ENCODE assay signal across 8 cellular contexts in genomic region chr6:148146717-148147116, GRCh38.
DNase-seq lines count a peak whose midpoint lies in the region; ATAC-seq and TF ChIP-seq lines count a peak whose summit lies in the region.

No MANE protein-coding gene starts in this region.

- no peak overlapping the region for H3K4me3 ChIP-seq in HEK293 (ENCODE audit: low read depth, low read length)

- H3K9me3 ChIP-seq in HEK293 (ENCODE audit: control insufficient read depth, insufficient read depth, low read depth, low read length): no peaks in the 10 kb centered on the region

- no peak for TF ChIP-seq CTCF in HEK293 (tag by site-specific recombination; IDR thresholded peaks at IDR 0.05)

- peak overlapping the region; percentile 84 for H3K27ac Mint-ChIP-seq in central memory CD8-positive, alpha-beta T cell (ENCODE audit: low read depth)

- peaks cover 23% of the 10 kb centered on the region for H3K27me3 Mint-ChIP-seq in central memory CD8-positive, alpha-beta T cell

- H3K36me3 ChIP-seq in HEK293 (ENCODE audit: control insufficient read depth in 2 of 2, insufficient read depth in 1 of 2, low read length in 2 of 2): no peaks in the 10 kb centered on the region

- peaks cover 6% of the 10 kb centered on the region for H3K4me1 Mint-ChIP-seq in central memory CD8-positive, alpha-beta T cell

- H3K4me1 ChIP-seq in HEK293 (ENCODE audit: control insufficient read depth, insufficient read depth, low read length): no peaks in the 10 kb centered on the region

- no peak overlapping the region for H3K27ac ChIP-seq in HEK293 (ENCODE audit: extremely low read depth, low read depth, low read length)

- no peak overlapping the region for H3K4me3 Mint-ChIP-seq in central memory CD8-positive, alpha-beta T cell

- CTCF ChIA-PET in HEK293 (lab: Yijun Ruan, JAX): interaction anchor here (0.6 to 3.5 kb wide), 9 partner anchors 16 to 1875 kb away, joined by 3 to 13 read pairs (median 3); no protein-coding TSS in a partner anchor

- intact Hi-C loops in left ventricle myocardium superior (cut with micrococcal nuclease): no loop called here

- no peaks in the 10 kb centered on the region for H3K9me3 Mint-ChIP-seq in central memory CD8-positive, alpha-beta T cell

- no peaks in the 10 kb centered on the region for H3K36me3 Mint-ChIP-seq in central memory CD8-positive, alpha-beta T cell (ENCODE audit: insufficient read depth)

- peak; percentile 58 for ATAC-seq in central memory CD8-positive, alpha-beta T cell (replicated peaks; ENCODE audit: extremely low read depth, poor library complexity, severe bottlenecking)
- no peak for ATAC-seq in left ventricle myocardium superior

- peak in 3 of 4 experiments; percentile 2 to 6 (median 2) for DNase-seq in activated CD4-positive, CD25-positive, alpha-beta regulatory T cell (lab: John Stamatoyannopoulos, UW)
- no peak for DNase-seq in central memory CD8-positive, alpha-beta T cell (ENCODE audit: low spot score in 2 of 2)
- DNase-seq in stimulated activated CD4-positive, alpha-beta T cell treated with anti-CD3 and anti-CD28 coated beads, TNF-alpha, amount 100 ng/mL, for 1 hour (ENCODE audit: low read depth in 3 of 3, low spot score in 1 of 3): peak in 2 of 3 donors; percentile 4 to 13
- DNase-seq in left ventricle myocardium superior (no peak), 8988T (no peak), mucosa of gallbladder (ENCODE audit: low spot score) (no peak), NCI-H2107 treated with DMSO at 0.1 percent for 48 hours (lab: John Stamatoyannopoulos, UW; ENCODE audit: unreplicated experiment) (no peak)

- POLR2A ChIA-PET in HEK293 (lab: Yijun Ruan, JAX): no interaction called here

TF ChIP-seq in HEK293, 187 proteins besides CTCF, POLR2A, EP300 and RAD21:
- TF ChIP-seq AEBP2 (tag by site-specific recombination; IDR thresholded peaks at IDR 0.05; ENCODE audit: borderline replicate concordance) (no peak), SETDB1 (IDR thresholded peaks at IDR 0.05; ENCODE audit: insufficient read length, low read length) (peak; percentile 52)

Comparison
In these comparisons a context has a peak if more than half of its experiments do, and no peak if none do; other contexts are left out.
1. DNase-seq: peak in activated CD4-positive, CD25-positive, alpha-beta regulatory T cell (3 of 4) and stimulated activated CD4-positive, alpha-beta T cell treated with anti-CD3 and anti-CD28 coated beads, TNF-alpha, amount 100 ng/mL, for 1 hour (2 of 3); none in central memory CD8-positive, alpha-beta T cell (0 of 2), left ventricle myocardium superior (single experiment), 8988T (single experiment), mucosa of gallbladder (single experiment) and NCI-H2107 treated with DMSO at 0.1 percent for 48 hours (single experiment).